Comparison of ENCODE assay signal across 12 cellular contexts in the genomic region with DNA sequence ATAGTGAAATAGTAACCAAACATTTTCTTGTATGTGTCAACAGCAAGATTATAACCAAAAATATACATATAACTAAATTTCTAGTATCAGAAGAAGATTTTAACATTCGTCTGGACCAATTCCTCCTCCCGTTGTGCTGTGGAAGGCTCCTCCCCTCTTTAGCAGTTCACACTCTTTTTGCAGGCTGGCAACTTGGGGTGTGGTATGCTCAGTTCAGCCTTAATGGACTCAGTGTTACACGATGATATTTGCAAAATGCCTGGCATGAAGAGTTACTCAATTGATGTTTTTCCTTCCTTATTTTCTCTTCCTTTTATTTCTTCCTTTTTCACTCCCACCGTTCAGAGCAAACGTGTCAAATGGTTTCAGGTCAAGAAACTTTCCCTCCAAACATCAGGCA.
"Had no signal": no experiment of that assay in that cellular context is flagged by ENCODE, and none has a peak within 500 bp of the region (broad histone marks: within the 10 kb centered on the region; RNA-seq: fewer than 3 reads in every experiment).

No MANE protein-coding gene starts in this region.

- H3K4me3 ChIP-seq: ascending aorta, breast epithelium, ovary, thoracic aorta had no signal

- H3K9me3 ChIP-seq: ascending aorta, breast epithelium, ovary, thoracic aorta had no signal

- ATAC-seq: activated CD8-positive, alpha-beta memory T cell treated with anti-CD3 and anti-CD28 coated beads, Interleukin-2, amount 10 ng/mL, durations not matched to agents 7 days and 5 days; effector memory CD8-positive, alpha-beta T cell had no signal

- H3K27me3 ChIP-seq: ascending aorta, breast epithelium, ovary had no signal

- H3K36me3 ChIP-seq: ascending aorta, breast epithelium, ovary, thoracic aorta had no signal

- H3K27ac ChIP-seq: ascending aorta, breast epithelium, ovary, thoracic aorta, VCaP had no signal

- DNase-seq: activated CD4-positive, alpha-beta memory T cell treated with anti-CD3 and anti-CD28 coated beads for 36 hours; activated CD8-positive, alpha-beta memory T cell treated with anti-CD3 and anti-CD28 coated beads, Interleukin-2, amount 10 ng/mL, durations not matched to agents 7 days and 5 days; activated naive CD4-positive, alpha-beta T cell treated with anti-CD3 and anti-CD28 coated beads, Interleukin-2, amount 10 ng/mL, durations not matched to agents 7 days and 5 days; activated T-cell treated with anti-CD3 and anti-CD28 coated beads, Interleukin-2, amount 50 U/mL, for 1 hour; effector memory CD8-positive, alpha-beta T cell; head of caudate nucleus; ovary; stimulated activated CD4-positive, alpha-beta T cell treated with anti-CD3 and anti-CD28 coated beads, Interleukin-1b, Interleukin-23, amount 100 ng/mL, for 48 hours had no signal

- H3K4me1 ChIP-seq: ascending aorta, breast epithelium had no signal
